ENCODE assay signal across 10 cellular contexts in the genomic region with DNA sequence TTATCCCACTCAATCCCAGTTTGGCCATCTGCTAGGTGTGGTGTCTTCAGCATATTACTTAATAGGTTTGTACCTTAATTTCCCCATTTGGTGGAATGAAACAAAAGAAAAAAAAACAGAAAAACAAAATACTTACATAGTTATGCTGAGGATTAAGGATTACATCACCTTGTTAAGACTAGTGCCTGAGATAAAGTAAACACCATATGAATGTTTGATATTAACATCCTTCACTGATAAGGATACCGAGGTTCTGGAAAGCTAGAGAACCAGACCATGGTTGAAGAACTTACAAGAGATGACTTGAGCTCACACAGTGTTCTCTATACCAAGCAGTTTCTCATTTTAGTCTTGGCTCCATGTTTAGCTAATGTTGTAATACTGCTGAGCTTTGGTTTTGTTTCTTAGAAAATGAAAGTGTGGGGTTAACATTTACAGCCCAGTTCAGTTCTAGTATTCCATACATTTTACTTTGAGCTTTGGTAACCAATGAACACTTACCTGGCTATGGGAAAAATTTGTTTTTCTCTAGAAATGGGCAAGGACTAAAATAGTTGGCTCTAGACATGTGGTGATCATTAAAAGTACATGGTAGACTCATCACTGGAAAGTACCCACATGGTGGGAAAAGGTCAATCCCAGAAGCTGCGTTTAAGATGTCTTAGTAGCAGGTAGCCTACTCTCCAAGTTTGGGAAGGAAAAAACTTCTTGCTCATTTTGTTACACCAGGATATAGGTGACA. TPM values are rescaled to one million over a fixed set of nuclear protein-coding genes. Genes with fewer than 3 reads are reported as not detected.
A peak's percentile ranks its signal among the peaks of the same experiment; 100 is the strongest.
DNase-seq lines count a peak whose midpoint lies in the region; ATAC-seq and TF ChIP-seq lines count a peak whose summit lies in the region.
"Had no signal": no experiment of that assay in that cellular context is flagged by ENCODE, and none has a peak within 500 bp of the region (broad histone marks: within the 10 kb centered on the region; RNA-seq: fewer than 3 reads in every experiment).

No MANE protein-coding gene starts in this region.

- peak overlapping the region; percentile 24; the same call in 1 of the 2 replicates for H3K9ac ChIP-seq in HUES48 (ENCODE audit: low read depth, low read length)

- no peak for DNase-seq in Caco-2
- DNase-seq in epithelial cell of prostate (ENCODE audit: low read depth, low spot score), result no peak
- DNase-seq in NCI-H82 treated with DMSO at 0.1 percent for 48 hours (lab: John Stamatoyannopoulos, UW; ENCODE audit: unreplicated experiment), result no peak
- no peak for DNase-seq in NCI-H748 (lab: John Stamatoyannopoulos, UW; ENCODE audit: unreplicated experiment)
- DNase-seq in activated naive CD4-positive, alpha-beta T cell treated with anti-CD3 and anti-CD28 coated beads for 36 hours, result no peak
- DNase-seq: activated T-cell treated with anti-CD3 and anti-CD28 coated beads, Interleukin-2, amount 50 U/mL, for 48 hours had no signal

- BruUV-seq in Caco-2 (replicated peaks; lab: Mats Ljungman, UMichigan), result no TSS peak

- no peak for TF ChIP-seq CTCF in Caco-2 (IDR thresholded peaks at IDR 0.05; ENCODE audit: insufficient read depth in 1 of 2, low read depth in 1 of 2, low read length in 1 of 2, severe bottlenecking in 1 of 2, unreplicated experiment in 1 of 2)

- POLR2A ChIA-PET in Caco-2 (lab: Charles Lee), result no interaction called here

- no peaks in the 10 kb centered on the region for H3K4me1 Mint-ChIP-seq in Caco-2 (ENCODE audit: low read depth, unreplicated experiment)
- H3K4me1 Mint-ChIP-seq in activated naive CD4-positive, alpha-beta T cell treated with anti-CD3 and anti-CD28 coated beads for 36 hours (ENCODE audit: low read depth), result peaks cover 16% of the 10 kb centered on the region

- no peak overlapping the region for H3K27ac ChIP-seq in HUES48 (ENCODE audit: low read depth, low read length)
- H3K27ac ChIP-seq in epithelial cell of prostate, result peak overlapping the region; percentile 15

- intact Hi-C loops in Caco-2 (cut with micrococcal nuclease; ENCODE audit: unreplicated experiment), result no loop called here
- intact Hi-C loops in activated naive CD4-positive, alpha-beta T cell treated with anti-CD3 and anti-CD28 coated beads for 36 hours (cut with micrococcal nuclease), result no loop called here

- H3K9me3 Mint-ChIP-seq in Caco-2 (ENCODE audit: unreplicated experiment), result no peaks in the 10 kb centered on the region
- H3K9me3 Mint-ChIP-seq in activated naive CD4-positive, alpha-beta T cell treated with anti-CD3 and anti-CD28 coated beads for 36 hours, result no peaks in the 10 kb centered on the region

- peak; percentile 22 for ATAC-seq in GM21528 (IDR thresholded peaks at IDR 0.05; ENCODE audit: low FRiP score, unreplicated experiment)
- no peak for ATAC-seq in GM21786 (IDR thresholded peaks at IDR 0.05; ENCODE audit: unreplicated experiment)
- ATAC-seq: Panc1 had no signal

- no peaks in the 10 kb centered on the region for H3K36me3 ChIP-seq in Caco-2 (ENCODE audit: control insufficient read depth, insufficient read depth, low read length)
- no peaks in the 10 kb centered on the region for H3K36me3 ChIP-seq in HUES48 (ENCODE audit: control insufficient read depth, insufficient read depth, low read length)

- H3K27me3 Mint-ChIP-seq in Caco-2 (ENCODE audit: insufficient read depth, unreplicated experiment), result no peaks in the 10 kb centered on the region
- H3K27me3 Mint-ChIP-seq in activated naive CD4-positive, alpha-beta T cell treated with anti-CD3 and anti-CD28 coated beads for 36 hours (ENCODE audit: low read depth), result no peaks in the 10 kb centered on the region

- CTCF ChIA-PET in Caco-2 (lab: Charles Lee), result no interaction called here
- CTCF ChIA-PET in activated naive CD4-positive, alpha-beta T cell treated with anti-CD3 and anti-CD28 coated beads for 36 hours (lab: Charles Lee), result interaction anchor here (0.6 to 0.7 kb wide), 2 partner anchors 57 to 196 kb away, joined by 3 to 4 read pairs; no protein-coding TSS in a partner anchor

- H3K9me3 ChIP-seq in Caco-2 (no peaks in the 10 kb centered on the region), HUES48 (ENCODE audit: control insufficient read depth, insufficient read depth, low read length) (no peaks in the 10 kb centered on the region)

- no peak overlapping the region for H3K4me3 Mint-ChIP-seq in Caco-2 (ENCODE audit: unreplicated experiment)
- no peak overlapping the region for H3K4me3 Mint-ChIP-seq in activated naive CD4-positive, alpha-beta T cell treated with anti-CD3 and anti-CD28 coated beads for 36 hours

- no peaks in the 10 kb centered on the region for H3K36me3 Mint-ChIP-seq in Caco-2 (ENCODE audit: insufficient read depth, unreplicated experiment)
- no peaks in the 10 kb centered on the region for H3K36me3 Mint-ChIP-seq in activated naive CD4-positive, alpha-beta T cell treated with anti-CD3 and anti-CD28 coated beads for 36 hours (ENCODE audit: low read depth)

- H3K4me1 ChIP-seq in Caco-2 (peaks cover 20% of the 10 kb centered on the region), HUES48 (ENCODE audit: control insufficient read depth, insufficient read depth, low read length) (peaks cover 20% of the 10 kb centered on the region)

- no peaks in the 10 kb centered on the region for H3K27me3 ChIP-seq in Caco-2 (replicated peaks; ENCODE audit: control insufficient read depth, insufficient read depth, low read length)
- no peaks in the 10 kb centered on the region for H3K27me3 ChIP-seq in HUES48 (ENCODE audit: control insufficient read depth, insufficient read depth, low read length)

- H3K4me3 ChIP-seq in Caco-2 (ENCODE audit: low read depth, low read length) (no peak overlapping the region), HUES48 (ENCODE audit: low read depth, low read length) (no peak overlapping the region)

- H3K27ac Mint-ChIP-seq in Caco-2 (ENCODE audit: unreplicated experiment), result peak overlapping the region; percentile 80
- H3K27ac Mint-ChIP-seq in activated naive CD4-positive, alpha-beta T cell treated with anti-CD3 and anti-CD28 coated beads for 36 hours, result no peak overlapping the region

RNA-seq across cellular contexts. Expression of a gene that starts 5.8 kb away (rescaled TPM):
- 56.8 and 58.3 TPM in 2 replicates for total RNA-seq in Caco-2 (2022)
- 10 to 100 TPM; 18.8 to 19.9 TPM for total RNA-seq in activated naive CD4-positive, alpha-beta T cell treated with anti-CD3 and anti-CD28 coated beads for 36 hours
